Comparison of ENCODE assay signal across 29 cellular contexts in the genomic region with DNA sequence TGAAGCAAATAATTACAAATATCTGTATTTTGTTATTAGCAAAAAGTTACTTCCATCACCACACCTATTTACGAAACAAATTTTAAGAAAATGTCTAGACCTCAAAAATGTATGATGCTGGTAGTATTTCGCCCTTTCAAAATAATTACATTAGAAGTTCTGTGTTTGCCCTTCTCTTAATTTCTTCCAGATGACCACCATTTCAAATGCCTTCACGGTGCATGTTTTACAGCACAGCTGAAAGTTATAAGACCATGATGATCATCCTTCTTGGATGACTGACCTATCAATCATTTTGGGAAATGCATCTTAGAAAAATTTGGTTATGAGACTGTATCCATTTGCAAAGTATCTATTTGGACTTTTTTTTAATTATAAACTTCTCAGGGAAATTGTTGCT.
"Had no signal": no experiment of that assay in that cellular context is flagged by ENCODE, and none has a peak within 500 bp of the region (broad histone marks: within the 10 kb centered on the region; RNA-seq: fewer than 3 reads in every experiment).

No MANE protein-coding gene starts in this region.

- H3K9ac ChIP-seq: neural progenitor cell, parathyroid adenoma had no signal

- H3K4me1 Mint-ChIP-seq: natural killer cell; nephron; neural progenitor cell; stimulated activated effector memory CD8-positive, alpha-beta T cell treated with anti-CD3 and anti-CD28 coated beads, Interleukin-12 subunit alpha, Interleukin-12 subunit beta, amount 100 ng/mL, for 72 hours; stimulated activated naive B cell treated with anti-CD40 and anti-IgM and Interleukin-4, amounts not matched to agents 10 μg/mL and 1 μg/mL and 100 μg/mL, for 72 hours had no signal

- H3K27ac ChIP-seq: neural progenitor cell, ovary, parathyroid adenoma, psoas muscle, right lobe of liver, sigmoid colon, suprapubic skin, testis, tibial artery, transverse colon, upper lobe of right lung, uterus had no signal

- H3K4me1 ChIP-seq: neural progenitor cell, parathyroid adenoma, psoas muscle, right lobe of liver, suprapubic skin, testis, tibial artery, transverse colon, upper lobe of right lung, uterus had no signal

- H3K36me3 ChIP-seq: neural progenitor cell, ovary, right lobe of liver, sigmoid colon, suprapubic skin, tibial artery, transverse colon, upper lobe of right lung, uterus had no signal

- H3K9me3 ChIP-seq: ovary, psoas muscle, right lobe of liver, sigmoid colon, suprapubic skin, testis, tibial artery, transverse colon, upper lobe of right lung, uterus had no signal

- H3K4me3 Mint-ChIP-seq: natural killer cell; nephron; neural progenitor cell; stimulated activated effector memory CD8-positive, alpha-beta T cell treated with anti-CD3 and anti-CD28 coated beads, Interleukin-12 subunit alpha, Interleukin-12 subunit beta, amount 100 ng/mL, for 72 hours; stimulated activated naive B cell treated with anti-CD40 and anti-IgM and Interleukin-4, amounts not matched to agents 10 μg/mL and 1 μg/mL and 100 μg/mL, for 72 hours; stimulated activated naive CD8-positive, alpha-beta T cell treated with anti-CD3 and anti-CD28 coated beads, Interleukin-15, Interleukin-2, amounts not matched to agents 100 ng/mL and 50 ng/mL, for 24 hours; type B pancreatic cell had no signal

- H3K36me3 Mint-ChIP-seq: natural killer cell; neural progenitor cell; stimulated activated effector memory CD8-positive, alpha-beta T cell treated with anti-CD3 and anti-CD28 coated beads, Interleukin-12 subunit alpha, Interleukin-12 subunit beta, amount 100 ng/mL, for 72 hours; stimulated activated naive B cell treated with anti-CD40 and anti-IgM and Interleukin-4, amounts not matched to agents 10 μg/mL and 1 μg/mL and 100 μg/mL, for 72 hours; type B pancreatic cell had no signal

- H3K4me2 ChIP-seq: neural progenitor cell had no signal

- ATAC-seq: natural killer cell; psoas muscle; right cardiac atrium; right lobe of liver; stimulated activated effector memory CD8-positive, alpha-beta T cell treated with anti-CD3 and anti-CD28 coated beads, Interleukin-12 subunit alpha, Interleukin-12 subunit beta, amount 100 ng/mL, for 72 hours; stimulated activated naive B cell treated with anti-CD40 and anti-IgM and Interleukin-4, amounts not matched to agents 10 μg/mL and 1 μg/mL and 100 μg/mL, for 72 hours; upper lobe of right lung had no signal

- H3K27me3 ChIP-seq: neural progenitor cell, ovary, right lobe of liver, sigmoid colon, suprapubic skin, testis, tibial artery, transverse colon, upper lobe of right lung, uterus had no signal

- H2AFZ ChIP-seq: neural progenitor cell, parathyroid adenoma had no signal

- H3K27ac Mint-ChIP-seq: natural killer cell; nephron; neural progenitor cell; progenitor cell of endocrine pancreas; stimulated activated effector memory CD8-positive, alpha-beta T cell treated with anti-CD3 and anti-CD28 coated beads, Interleukin-12 subunit alpha, Interleukin-12 subunit beta, amount 100 ng/mL, for 72 hours; stimulated activated naive B cell treated with anti-CD40 and anti-IgM and Interleukin-4, amounts not matched to agents 10 μg/mL and 1 μg/mL and 100 μg/mL, for 72 hours; stimulated activated naive CD8-positive, alpha-beta T cell treated with anti-CD3 and anti-CD28 coated beads, Interleukin-15, Interleukin-2, amounts not matched to agents 100 ng/mL and 50 ng/mL, for 24 hours; type B pancreatic cell had no signal

- H3K4me3 ChIP-seq: neural progenitor cell, ovary, psoas muscle, right lobe of liver, sigmoid colon, suprapubic skin, testis, tibial artery, transverse colon, upper lobe of right lung, uterus had no signal

- H3K27me3 Mint-ChIP-seq: progenitor cell of endocrine pancreas; stimulated activated naive B cell treated with anti-CD40 and anti-IgM and Interleukin-4, amounts not matched to agents 10 μg/mL and 1 μg/mL and 100 μg/mL, for 72 hours; stimulated activated naive CD8-positive, alpha-beta T cell treated with anti-CD3 and anti-CD28 coated beads, Interleukin-15, Interleukin-2, amounts not matched to agents 100 ng/mL and 50 ng/mL, for 24 hours; type B pancreatic cell had no signal

- DNase-seq: natural killer cell; occipital lobe; ovary; posterior cingulate gyrus; psoas muscle; right cardiac atrium; right lobe of liver; sigmoid colon; small intestine; stimulated activated CD4-positive, alpha-beta T cell treated with anti-CD3 and anti-CD28 coated beads, Interleukin-15, amount 100 ng/mL, for 24 hours; stimulated activated CD4-positive, alpha-beta T cell treated with anti-CD3 and anti-CD28 coated beads, Interleukin-2, amount 100 ng/mL, for 24 hours; stimulated activated CD4-positive, alpha-beta T cell treated with anti-CD3 and anti-CD28 coated beads, Interleukin-2, amount 100 ng/mL, for 48 hours; stimulated activated CD4-positive, alpha-beta T cell treated with anti-CD3 and anti-CD28 coated beads, Interleukin-4, amount 100 ng/mL, for 24 hours; stimulated activated naive B cell treated with anti-CD40 and anti-IgM and Interleukin-4, amounts not matched to agents 10 μg/mL and 1 μg/mL and 100 μg/mL, for 72 hours; stimulated activated naive CD4-positive, alpha-beta T cell treated with Interleukin-2 at 50 U/mL for 16 hours; substantia nigra; testis; tibial artery; transverse colon; upper lobe of right lung; uterus had no signal

- H3K9me3 Mint-ChIP-seq: nephron; neural progenitor cell; stimulated activated naive CD8-positive, alpha-beta T cell treated with anti-CD3 and anti-CD28 coated beads, Interleukin-15, Interleukin-2, amounts not matched to agents 100 ng/mL and 50 ng/mL, for 24 hours had no signal

- H3K79me2 ChIP-seq: parathyroid adenoma had no signal
